Comparison of ENCODE assay signal across 2 cellular contexts in genomic region chr3:15429080-15429479, GRCh38.
TF ChIP-seq lines count a peak whose summit lies in the region.

No MANE protein-coding gene starts in this region.

TF ChIP-seq in K562, 482 proteins besides CTCF, POLR2A, EP300 and RAD21 (continued from another document):
- TF ChIP-seq ARID4B (CRISPR knock-in tag; IDR thresholded peaks at IDR 0.05) (0 out of 2 replicates have a peak, but pooled peaks have one; percentile 26), CEBPB (tag; IDR thresholded peaks at IDR 0.05) (no peak), HDAC6 (IDR thresholded peaks at IDR 0.05; ENCODE audit: low read depth, low read length) (no peak)

TF ChIP-seq in HEK293T, 16 proteins besides CTCF, POLR2A, EP300 and RAD21 (continued from another document):
- no peak for TF ChIP-seq FOXK2 (IDR thresholded peaks at IDR 0.05)
- no peak for TF ChIP-seq LEF1 (IDR thresholded peaks at IDR 0.05; ENCODE audit: borderline replicate concordance)
- TF ChIP-seq FOXM1 (IDR thresholded peaks at IDR 0.05; ENCODE audit: borderline replicate concordance), result no peak
- no peak for TF ChIP-seq PKNOX1 (IDR thresholded peaks at IDR 0.05)
- no peak for TF ChIP-seq BHLHE40 (IDR thresholded peaks at IDR 0.05; ENCODE audit: borderline replicate concordance)
- TF ChIP-seq SP1 (IDR thresholded peaks at IDR 0.05), result no peak
